1 cellular context compared by ENCODE assay signal in the genomic region with DNA sequence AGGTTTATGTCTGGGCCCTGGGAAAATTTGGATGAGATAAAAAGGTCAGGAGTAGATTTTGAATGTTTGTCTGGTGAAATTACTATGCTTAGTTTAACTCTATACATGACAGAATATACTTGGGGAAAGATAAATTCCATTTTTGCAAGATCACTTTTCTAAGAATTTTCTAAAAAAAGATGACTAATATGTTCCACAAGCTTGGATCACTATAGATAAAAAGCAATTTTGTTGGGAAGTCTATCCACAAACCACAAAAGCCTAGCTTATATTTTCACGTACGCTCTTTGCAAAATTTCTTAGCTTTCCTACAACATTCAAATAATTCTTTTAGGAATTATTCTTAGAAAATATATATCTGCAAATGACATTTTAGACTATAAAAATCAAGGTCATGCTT.
TF ChIP-seq lines count a peak whose summit lies in the region.

No MANE protein-coding gene starts in this region.

TF ChIP-seq in K562, 482 proteins besides CTCF, POLR2A, EP300 and RAD21 (continued from another document):
- TF ChIP-seq NFE2 (IDR thresholded peaks at IDR 0.05; ENCODE audit: low read depth) = 0 out of 2 replicates have a peak, but pooled peaks have one; percentile 2
- no peak for TF ChIP-seq ASH1L (IDR thresholded peaks at IDR 0.05; ENCODE audit: borderline replicate concordance, low read depth, partially characterized antibody)
- TF ChIP-seq TCF7 (IDR thresholded peaks at IDR 0.05; ENCODE audit: borderline replicate concordance) = no peak
- TF ChIP-seq NFATC3 (IDR thresholded peaks at IDR 0.05) = peak; percentile 75; the same call in 1 of the 2 replicates
- TF ChIP-seq ZBED1 (IDR thresholded peaks at IDR 0.05) = no peak
- TF ChIP-seq, protein P1, sequence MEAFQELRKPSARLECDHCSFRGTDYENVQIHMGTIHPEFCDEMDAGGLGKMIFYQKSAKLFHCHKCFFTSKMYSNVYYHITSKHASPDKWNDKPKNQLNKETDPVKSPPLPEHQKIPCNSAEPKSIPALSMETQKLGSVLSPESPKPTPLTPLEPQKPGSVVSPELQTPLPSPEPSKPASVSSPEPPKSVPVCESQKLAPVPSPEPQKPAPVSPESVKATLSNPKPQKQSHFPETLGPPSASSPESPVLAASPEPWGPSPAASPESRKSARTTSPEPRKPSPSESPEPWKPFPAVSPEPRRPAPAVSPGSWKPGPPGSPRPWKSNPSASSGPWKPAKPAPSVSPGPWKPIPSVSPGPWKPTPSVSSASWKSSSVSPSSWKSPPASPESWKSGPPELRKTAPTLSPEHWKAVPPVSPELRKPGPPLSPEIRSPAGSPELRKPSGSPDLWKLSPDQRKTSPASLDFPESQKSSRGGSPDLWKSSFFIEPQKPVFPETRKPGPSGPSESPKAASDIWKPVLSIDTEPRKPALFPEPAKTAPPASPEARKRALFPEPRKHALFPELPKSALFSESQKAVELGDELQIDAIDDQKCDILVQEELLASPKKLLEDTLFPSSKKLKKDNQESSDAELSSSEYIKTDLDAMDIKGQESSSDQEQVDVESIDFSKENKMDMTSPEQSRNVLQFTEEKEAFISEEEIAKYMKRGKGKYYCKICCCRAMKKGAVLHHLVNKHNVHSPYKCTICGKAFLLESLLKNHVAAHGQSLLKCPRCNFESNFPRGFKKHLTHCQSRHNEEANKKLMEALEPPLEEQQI (IDR thresholded peaks at IDR 0.05) = no peak
- TF ChIP-seq FOSL1 (tag; conservative IDR thresholded peaks at IDR 0.05) = peak; percentile 88
- TF ChIP-seq SMARCE1 (IDR thresholded peaks at IDR 0.05) = peak; percentile 55; the same call in 1 of the 2 replicates
- TF ChIP-seq C11orf30 (IDR thresholded peaks at IDR 0.05; ENCODE audit: low read depth) = 0 out of 2 replicates have a peak, but pooled peaks have one; percentile 19
- TF ChIP-seq JUND (IDR thresholded peaks at IDR 0.05; ENCODE audit: borderline replicate concordance, low read depth, low read length) = peak; percentile 62; the same call in 1 of the 2 replicates
- TF ChIP-seq JUND (tag; IDR thresholded peaks at IDR 0.05; ENCODE audit: borderline replicate concordance, low read depth, low read length) = peak; percentile 79; the same call in 2 of the 3 replicates
- TF ChIP-seq ZNF316 (IDR thresholded peaks at IDR 0.05) = peak; percentile 10; the same call in 1 of the 2 replicates
